ENCODE assay signal across 8 cellular contexts in genomic region chr19:12789904-12790619, GRCh38. TPM values are rescaled to one million over a fixed set of nuclear protein-coding genes. Genes with fewer than 3 reads are reported as not detected.
DNase-seq lines count a peak whose midpoint lies in the region; ATAC-seq and TF ChIP-seq lines count a peak whose summit lies in the region.

No MANE protein-coding gene starts in this region.

- H3K9ac ChIP-seq in iPS-20b (ENCODE audit: low read depth, low read length) (peak overlapping the region; percentile 66; the same call in 1 of the 2 replicates), skeletal muscle satellite cell (ENCODE audit: low read depth, low read length) (peak overlapping the region; percentile 98)

- H3K36me3 ChIP-seq in iPS-20b (ENCODE audit: insufficient read depth, low read depth, low read length) = no peaks in the 10 kb centered on the region
- peaks cover 10% of the 10 kb centered on the region for H3K36me3 ChIP-seq in skeletal muscle satellite cell (ENCODE audit: insufficient read depth, low read length)

- H3K9me3 ChIP-seq in iPS-20b (ENCODE audit: insufficient read depth, low read depth, low read length) = no peaks in the 10 kb centered on the region
- H3K9me3 ChIP-seq in skeletal muscle satellite cell (replicated peaks; ENCODE audit: low read length) = no peaks in the 10 kb centered on the region

- no peak for TF ChIP-seq CTCF in VCaP (conservative IDR thresholded peaks at IDR 0.05)

- H3K4me3 ChIP-seq in iPS-20b (ENCODE audit: low read length) (peak overlapping the region; percentile 76), skeletal muscle satellite cell (ENCODE audit: low read length) (peak overlapping the region; percentile 69)

- ATAC-seq in HG03039 (IDR thresholded peaks at IDR 0.05; ENCODE audit: unreplicated experiment) = peak; percentile 27

- peaks cover 24% of the 10 kb centered on the region for H3K4me1 ChIP-seq in iPS-20b (ENCODE audit: insufficient read depth, low read length)
- H3K4me1 ChIP-seq in skeletal muscle satellite cell (ENCODE audit: control insufficient read depth, insufficient read depth, low read length) = peaks cover 59% of the 10 kb centered on the region

- H3K4me2 ChIP-seq in skeletal muscle satellite cell (ENCODE audit: low read length) = peak overlapping the region; percentile 91

- H3K27me3 ChIP-seq in iPS-20b (ENCODE audit: insufficient read depth, low read length) (peaks cover 40% of the 10 kb centered on the region), skeletal muscle satellite cell (ENCODE audit: control insufficient read depth, insufficient read depth, low read length) (no peaks in the 10 kb centered on the region)

- in situ Hi-C loops in T47D (cut with HindIII; ENCODE audit: low pct_unique_long_range_greater_than_20kb, low sequenced_read_pairs) = no loop called here

- H3K27ac ChIP-seq in VCaP (peak overlapping the region; percentile 91), iPS-20b (ENCODE audit: low read length) (no peak overlapping the region)

- DNase-seq in NCI-H345 (lab: John Stamatoyannopoulos, UW) (peak; percentile 64), NCI-H345 treated with DMSO at 0.1 percent for 48 hours (lab: John Stamatoyannopoulos, UW; ENCODE audit: unreplicated experiment) (no peak), NCI-H2107 treated with DMSO at 0.1 percent for 48 hours (lab: John Stamatoyannopoulos, UW; ENCODE audit: unreplicated experiment) (peak; percentile 85), T47D (ENCODE audit: low read depth in 1 of 2, low spot score in 1 of 2) (peak; percentile 81 to 94)

RNA-seq across cellular contexts. Expression of gene JUNB, which starts 1.2 kb away (rescaled TPM):
- total RNA-seq in skeletal muscle satellite cell (2012; rRNA removed) = 103 and 132 TPM in 2 replicates

RNA-seq across cellular contexts. Expression of gene PRDX2, which starts 11.5 kb away (rescaled TPM):
- 112 and 139 TPM in 2 replicates for total RNA-seq in skeletal muscle satellite cell (2012; rRNA removed)

RNA-seq across cellular contexts. Expression of gene THSD8, which starts 11.8 kb away (rescaled TPM):
- total RNA-seq in skeletal muscle satellite cell (2012; rRNA removed) = not detected in 2 replicates

RNA-seq across cellular contexts. Expression of gene HOOK2, which starts 14.7 kb away (rescaled TPM):
- 9.1 and 12.2 TPM in 2 replicates for total RNA-seq in skeletal muscle satellite cell (2012; rRNA removed)

RNA-seq across cellular contexts. Expression of gene RNASEH2A, which starts 16.3 kb away (rescaled TPM):
- total RNA-seq in skeletal muscle satellite cell (2012; rRNA removed) = 25.6 and 28.4 TPM in 2 replicates
